Comparison of ENCODE assay signal across 1 cellular context in genomic region chr11:120358729-120359128, GRCh38.
TF ChIP-seq lines count a peak whose summit lies in the region.

No MANE protein-coding gene starts in this region.

TF ChIP-seq in IMR-90, 13 proteins besides CTCF, POLR2A, EP300 and RAD21 (continued from another document):
- no peak for TF ChIP-seq ELK1 (IDR thresholded peaks at IDR 0.05; ENCODE audit: borderline replicate concordance, low read depth, low read length)
- no peak for TF ChIP-seq SMC3 (IDR thresholded peaks at IDR 0.05; ENCODE audit: low read depth, low read length)
- TF ChIP-seq NFE2L2 (IDR thresholded peaks at IDR 0.05; ENCODE audit: low read depth, low read length) = no peak
- TF ChIP-seq RCOR1 (IDR thresholded peaks at IDR 0.05; ENCODE audit: insufficient replicate concordance, low read length) = no peak
- no peak for TF ChIP-seq MAZ (IDR thresholded peaks at IDR 0.05; ENCODE audit: borderline replicate concordance, low read depth, low read length)
- TF ChIP-seq MAFK (IDR thresholded peaks at IDR 0.05; ENCODE audit: low read depth, low read length) = no peak
- no peak for TF ChIP-seq RFX5 (IDR thresholded peaks at IDR 0.05; ENCODE audit: low read depth, low read length)
- TF ChIP-seq FOS (IDR thresholded peaks at IDR 0.05; ENCODE audit: low read depth, low read length) = no peak
- TF ChIP-seq BHLHE40 (IDR thresholded peaks at IDR 0.05; ENCODE audit: low read depth, low read length) = no peak
- no peak for TF ChIP-seq USF2 (IDR thresholded peaks at IDR 0.05; ENCODE audit: low read depth, low read length)
